In the genomic region with DNA sequence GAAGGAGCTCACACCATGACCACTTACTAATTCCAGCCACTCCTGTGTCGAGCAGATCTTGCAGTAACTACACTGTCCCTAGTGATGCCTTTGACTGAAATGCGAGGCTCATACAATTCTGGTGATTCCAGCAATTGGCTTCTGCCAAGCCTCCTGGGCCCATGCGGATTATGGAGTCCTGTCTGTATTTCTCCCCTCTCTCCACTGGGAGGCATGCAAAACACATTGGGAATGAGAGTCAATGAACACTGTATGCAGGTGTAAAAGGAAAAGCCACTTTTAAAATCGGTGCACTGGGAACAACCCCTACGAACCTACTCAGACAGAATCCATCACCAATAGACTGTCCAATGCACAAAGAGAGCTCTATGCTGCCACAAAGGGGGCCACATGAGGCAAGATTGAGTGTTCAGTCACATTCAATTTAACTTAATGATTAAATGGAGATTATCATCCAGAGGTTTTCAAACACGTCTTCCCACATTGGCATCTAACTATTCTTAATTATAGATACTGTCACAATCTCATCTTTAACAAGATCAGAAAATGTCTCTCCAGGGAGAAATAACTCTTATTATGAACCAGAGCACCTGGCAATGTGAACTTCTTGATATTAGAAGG, we compare ENCODE assay signal across 10 cellular contexts.
DNase-seq lines count a peak whose midpoint lies in the region; ATAC-seq and TF ChIP-seq lines count a peak whose summit lies in the region.
"Had no signal": no experiment of that assay in that cellular context is flagged by ENCODE, and none has a peak within 500 bp of the region (broad histone marks: within the 10 kb centered on the region; RNA-seq: fewer than 3 reads in every experiment).

No MANE protein-coding gene starts in this region.

- H3K4me3 Mint-ChIP-seq in chondrocyte (ENCODE audit: unreplicated experiment) = no peak overlapping the region

- no peak overlapping the region for H2AK5ac ChIP-seq in mesenchymal stem cell (ENCODE audit: low read length, severe bottlenecking)

- peaks cover 2% of the 10 kb centered on the region for H3K36me3 Mint-ChIP-seq in chondrocyte (ENCODE audit: low read depth)

- H2BK15ac ChIP-seq in mesenchymal stem cell (ENCODE audit: low read depth, poor library complexity, severe bottlenecking) = no peak overlapping the region

- H4K91ac ChIP-seq in mesenchymal stem cell (ENCODE audit: low read length) = no peak overlapping the region

- DNase-seq in DMS 273 (lab: John Stamatoyannopoulos, UW; ENCODE audit: unreplicated experiment) = peak; percentile 51
- DNase-seq in DMS 273 treated with DMSO at 0.1 percent for 48 hours (lab: John Stamatoyannopoulos, UW) = no peak
- peak; percentile 0 for DNase-seq in NCI-H345 treated with DMSO at 0.1 percent for 48 hours (lab: John Stamatoyannopoulos, UW; ENCODE audit: unreplicated experiment)
- DNase-seq in chondrocyte (ENCODE audit: low spot score) = no peak
- DNase-seq in posterior vena cava (ENCODE audit: low spot score) = peak; percentile 8
- no peak for DNase-seq in NCI-H69 (lab: John Stamatoyannopoulos, UW)
- no peak for DNase-seq in mesenchymal stem cell
- DNase-seq: 8988T; central memory CD4-positive, alpha-beta T cell had no signal

- no peaks in the 10 kb centered on the region for H3K9me3 ChIP-seq in mesenchymal stem cell (ENCODE audit: control insufficient read depth, low read length)

- H3K9me3 Mint-ChIP-seq in chondrocyte (ENCODE audit: low read depth) = peaks cover 29% of the 10 kb centered on the region

- no peak overlapping the region for H3K23ac ChIP-seq in mesenchymal stem cell (ENCODE audit: low read length in 2 of 2)

- H3K27ac Mint-ChIP-seq in chondrocyte (ENCODE audit: unreplicated experiment) = no peak overlapping the region

- no peak overlapping the region for H2BK120ac ChIP-seq in mesenchymal stem cell (ENCODE audit: low read depth, low read length)

- no peak for ATAC-seq in GM21423 (IDR thresholded peaks at IDR 0.05; ENCODE audit: unreplicated experiment)

- no peak overlapping the region for H2BK12ac ChIP-seq in mesenchymal stem cell (ENCODE audit: low read length in 2 of 2)

- H2BK5ac ChIP-seq in mesenchymal stem cell (ENCODE audit: low read depth, low read length, poor library complexity, severe bottlenecking) = no peak overlapping the region

- H3K18ac ChIP-seq in mesenchymal stem cell (ENCODE audit: low read depth in 1 of 2, low read length in 2 of 2) = no peak overlapping the region

- no peak overlapping the region for H2AFZ ChIP-seq in mesenchymal stem cell (ENCODE audit: low read depth, low read length)

- H3K27ac ChIP-seq in mesenchymal stem cell (ENCODE audit: low read length, poor library complexity, severe bottlenecking) = no peak overlapping the region

- intact Hi-C loops in posterior vena cava (cut with DNase I) = no loop called here

- no peak overlapping the region for H3K4ac ChIP-seq in mesenchymal stem cell (ENCODE audit: low read depth in 1 of 2, low read length in 2 of 2)

- no peaks in the 10 kb centered on the region for H3K36me3 ChIP-seq in mesenchymal stem cell (ENCODE audit: control insufficient read depth in 1 of 2, insufficient read depth in 2 of 2, low read depth in 1 of 2, low read length in 2 of 2)

- H3K4me1 ChIP-seq in mesenchymal stem cell (ENCODE audit: control insufficient read depth, insufficient read depth, low read depth, low read length) = no peaks in the 10 kb centered on the region

- H3K79me1 ChIP-seq in mesenchymal stem cell (replicated peaks; ENCODE audit: low read length, poor library complexity, severe bottlenecking) = no peaks in the 10 kb centered on the region

- H3K27me3 Mint-ChIP-seq in chondrocyte (ENCODE audit: low read depth) = no peaks in the 10 kb centered on the region

- no peaks in the 10 kb centered on the region for H3K27me3 ChIP-seq in mesenchymal stem cell (ENCODE audit: control insufficient read depth in 1 of 2, insufficient read depth in 1 of 2, low read length in 2 of 2)

- H3K9ac ChIP-seq in mesenchymal stem cell (ENCODE audit: low read length) = no peak overlapping the region

- peak; percentile 37 for TF ChIP-seq CTCF in chondrocyte (IDR thresholded peaks at IDR 0.05)

- H3K4me3 ChIP-seq in mesenchymal stem cell (ENCODE audit: insufficient read depth in 1 of 2, low read depth in 1 of 2, low read length in 2 of 2) = no peak overlapping the region

- no peak overlapping the region for H3K4me2 ChIP-seq in mesenchymal stem cell (ENCODE audit: low read length, poor library complexity, severe bottlenecking)

- H4K8ac ChIP-seq in mesenchymal stem cell (ENCODE audit: low read length) = no peak overlapping the region

- no peak overlapping the region for H3K14ac ChIP-seq in mesenchymal stem cell (ENCODE audit: low read length in 2 of 2)

- 29% methylated on average over 6 of the region's 6 CpGs for WGBS in mesenchymal stem cell

- no peaks in the 10 kb centered on the region for H3K4me1 Mint-ChIP-seq in chondrocyte (ENCODE audit: low read depth)

Comparison
In these comparisons a context has a peak if more than half of its experiments do, and no peak if none do; other contexts are left out.
1. DNase-seq: peak in DMS 273 (single experiment), NCI-H345 treated with DMSO at 0.1 percent for 48 hours (single experiment) and posterior vena cava (single experiment); none in DMS 273 treated with DMSO at 0.1 percent for 48 hours (single experiment), chondrocyte (single experiment), NCI-H69 (single experiment) and mesenchymal stem cell (single experiment).